21 cellular contexts compared by ENCODE assay signal in genomic region chr9:104988539-104988938, GRCh38.
"Had no signal": no experiment of that assay in that cellular context is flagged by ENCODE, and none has a peak within 500 bp of the region (broad histone marks: within the 10 kb centered on the region; RNA-seq: fewer than 3 reads in every experiment).

No MANE protein-coding gene starts in this region.

- H3K4me2 ChIP-seq: hepatocyte, neural progenitor cell had no signal

- H3K36me3 ChIP-seq: esophagus muscularis mucosa, gastrocnemius medialis, heart left ventricle, left lung, neural progenitor cell, prostate gland, right atrium auricular region, stomach, thyroid gland had no signal

- ATAC-seq: gastrocnemius medialis; heart left ventricle; left cardiac atrium; left lung; naive thymus-derived CD4-positive, alpha-beta T cell; sciatic nerve; stimulated activated effector memory CD8-positive, alpha-beta T cell treated with anti-CD3 and anti-CD28 coated beads, Interleukin-12 subunit alpha, Interleukin-12 subunit beta, amount 100 ng/mL, for 72 hours had no signal

- H3K4me3 ChIP-seq: coronary artery, esophagus muscularis mucosa, gastrocnemius medialis, heart left ventricle, hepatocyte, left lung, neural progenitor cell, prostate gland, right atrium auricular region, stomach, thyroid gland had no signal

- H3K27me3 ChIP-seq: esophagus muscularis mucosa, gastrocnemius medialis, heart left ventricle, hepatocyte, left lung, right atrium auricular region, stomach, thyroid gland had no signal

- H3K4me1 ChIP-seq: prostate gland had no signal

- H3K9ac ChIP-seq: neural progenitor cell had no signal

- DNase-seq: dermis blood vessel endothelial cell; effector memory CD4-positive, alpha-beta T cell; gastrocnemius medialis; heart left ventricle; left cardiac atrium; left lung; mesenchymal stem cell; naive thymus-derived CD4-positive, alpha-beta T cell; stimulated activated CD4-positive, alpha-beta T cell treated with anti-CD3 and anti-CD28 coated beads, Interleukin-2, amount 100 ng/mL, for 24 hours; stimulated activated CD4-positive, alpha-beta T cell treated with anti-CD3 and anti-CD28 coated beads, Interleukin-4, amount 100 ng/mL, for 24 hours; stimulated activated naive CD4-positive, alpha-beta T cell treated with Interleukin-2 at 50 U/mL for 16 hours; stomach; thyroid gland had no signal

- H3K27ac ChIP-seq: coronary artery, esophagus muscularis mucosa, gastrocnemius medialis, heart left ventricle, hepatocyte, left lung, neural progenitor cell, prostate gland, right atrium auricular region, stomach, thyroid gland had no signal

- H3K9me3 ChIP-seq: esophagus muscularis mucosa, gastrocnemius medialis, heart left ventricle, left lung, prostate gland, right atrium auricular region, stomach, thyroid gland had no signal
